In genomic region chr6:110549277-110549676, GRCh38 we compare ENCODE assay signal across 22 cellular contexts.
A peak's percentile ranks its signal among the peaks of the same experiment; 100 is the strongest.
DNase-seq lines count a peak whose midpoint lies in the region; ATAC-seq, FAIRE-seq and TF ChIP-seq lines count a peak whose summit lies in the region.
"Had no signal": no experiment of that assay in that cellular context is flagged by ENCODE, and none has a peak within 500 bp of the region (broad histone marks: within the 10 kb centered on the region; RNA-seq: fewer than 3 reads in every experiment).

No MANE protein-coding gene starts in this region.

- WGBS in mammary epithelial cell (ENCODE audit: low coverage, missing lambda C conversion rate), result 100% methylated on average over 5 of the region's 5 CpGs
- no CpG with 5 or more reads among the region's 5 CpGs for WGBS in mesendoderm (ENCODE audit: extremely low coverage, insufficient coverage, low lambda C conversion rate)
- 79 to 88% methylated on average over 5 of the region's 5 CpGs for WGBS in pancreas, 2 donors

- peak overlapping the region; percentile 17 for H2AFZ ChIP-seq in mammary epithelial cell (ENCODE audit: low read depth, low read length)

- H4K20me1 ChIP-seq in mammary epithelial cell (ENCODE audit: insufficient read depth, low read length), result no peaks in the 10 kb centered on the region
- H4K20me1 ChIP-seq: BLaER1 treated with 17β-estradiol and CSF1 and Interleukin-3, amounts not matched to agents 10 nM and 100 nM had no signal

- BruUV-seq in mammary epithelial cell (replicated peaks; lab: Mats Ljungman, UMichigan) (no TSS peak), MCF 10A (replicated peaks; lab: Mats Ljungman, UMichigan) (no TSS peak)

- CTCF ChIA-PET in mammary epithelial cell (lab: Charles Lee; ENCODE audit: low non-redundant PET), result no interaction called here
- CTCF ChIA-PET in MCF 10A (lab: Yijun Ruan, JAX), result no interaction called here
- CTCF ChIA-PET in WTC11 (lab: Charles Lee), result no interaction called here

- peaks cover 6% of the 10 kb centered on the region for H3K4me1 Mint-ChIP-seq in MCF 10A (ENCODE audit: insufficient read depth, unreplicated experiment)
- H3K4me1 Mint-ChIP-seq in WTC11, result peaks cover 14% of the 10 kb centered on the region

- in situ Hi-C loops in mammary epithelial cell (cut with MboI; ENCODE audit: low sequenced_read_pairs in 2 of 2), result no loop called here
- in situ Hi-C loops in GM13977 (cut with MboI; ENCODE audit: low pct_unique_long_range_greater_than_20kb, low sequenced_read_pairs, unreplicated experiment), result no loop called here

- no peak overlapping the region for H2BK120ac ChIP-seq in mesendoderm (ENCODE audit: low read depth, low read length)

- no peak overlapping the region for H2BK5ac ChIP-seq in mesendoderm (ENCODE audit: low read length)

- POLR2A ChIA-PET in MCF 10A (lab: Yijun Ruan, JAX), result no interaction called here
- POLR2A ChIA-PET in WTC11 (lab: Charles Lee), result no interaction called here

- no peak overlapping the region for H3K4ac ChIP-seq in mesendoderm (ENCODE audit: low read depth, low read length)

- H3K27me3 ChIP-seq in mammary epithelial cell (ENCODE audit: insufficient read depth, low read length), result no peaks in the 10 kb centered on the region
- H3K27me3 ChIP-seq in mesendoderm (ENCODE audit: insufficient read depth, low read length, poor library complexity), result no peaks in the 10 kb centered on the region
- no peaks in the 10 kb centered on the region for H3K27me3 ChIP-seq in pancreas
- H3K27me3 ChIP-seq: BLaER1 treated with 17β-estradiol and CSF1 and Interleukin-3, amounts not matched to agents 10 nM and 100 nM; MG63; SJSA1 had no signal

- H3K36me3 ChIP-seq in mammary epithelial cell (ENCODE audit: insufficient read depth, low read length), result no peaks in the 10 kb centered on the region
- no peaks in the 10 kb centered on the region for H3K36me3 ChIP-seq in mesendoderm (ENCODE audit: control insufficient read depth, insufficient read depth, low read length)
- H3K36me3 ChIP-seq in pancreas, result no peaks in the 10 kb centered on the region
- H3K36me3 ChIP-seq: BLaER1 treated with 17β-estradiol and CSF1 and Interleukin-3, amounts not matched to agents 10 nM and 100 nM; MG63; SJSA1 had no signal

- H3K18ac ChIP-seq in mesendoderm (ENCODE audit: low read length), result no peak overlapping the region

- no peak for FAIRE-seq in pancreas (lab: Jason Lieb, UNC)
- FAIRE-seq: GM12891, GM18507 had no signal

- H4K5ac ChIP-seq in mesendoderm (ENCODE audit: low read length), result no peak overlapping the region

- H3K9me3 ChIP-seq in mammary epithelial cell (replicated peaks; ENCODE audit: insufficient read depth, low read length), result peaks cover 24% of the 10 kb centered on the region
- no peaks in the 10 kb centered on the region for H3K9me3 ChIP-seq in pancreas

- dilution Hi-C loops in mammary epithelial cell (cut with HindIII; ENCODE audit: low sequenced_read_pairs), result no loop called here

- H3K4me3 Mint-ChIP-seq in MCF 10A (ENCODE audit: unreplicated experiment), result no peak overlapping the region
- no peak overlapping the region for H3K4me3 Mint-ChIP-seq in WTC11
- H3K4me3 Mint-ChIP-seq: CD8-positive, alpha-beta T cell had no signal

- intact Hi-C loops in mammary epithelial cell (cut with micrococcal nuclease) (no loop called here), MCF 10A (cut with micrococcal nuclease) (no loop called here), pancreas (cut with DNase I) (no loop called here)

- H3K4me1 ChIP-seq in mammary epithelial cell (ENCODE audit: insufficient read depth, low read length) (peaks cover 23% of the 10 kb centered on the region), mesendoderm (ENCODE audit: control insufficient read depth, low read depth, low read length) (no peaks in the 10 kb centered on the region), pancreas (no peaks in the 10 kb centered on the region)

- H3K9me3 Mint-ChIP-seq in MCF 10A (ENCODE audit: unreplicated experiment), result peaks cover 7% of the 10 kb centered on the region
- peaks cover 48% of the 10 kb centered on the region for H3K9me3 Mint-ChIP-seq in WTC11

- no peak overlapping the region for H3K4me3 ChIP-seq in mammary epithelial cell (replicated peaks in 1 of 3; ENCODE audit: insufficient read depth in 1 of 3, low read depth in 2 of 3, low read length in 3 of 3)
- H3K4me3 ChIP-seq in mesendoderm (ENCODE audit: low read length), result no peak overlapping the region
- H3K4me3 ChIP-seq in pancreas, result no peak overlapping the region
- H3K4me3 ChIP-seq: BLaER1 treated with 17β-estradiol and CSF1 and Interleukin-3, amounts not matched to agents 10 nM and 100 nM; MG63; SJSA1 had no signal

- H3K4me2 ChIP-seq in mammary epithelial cell (ENCODE audit: insufficient read depth, low read depth, low read length) (no peak overlapping the region), mesendoderm (ENCODE audit: low read length) (no peak overlapping the region)
- H3K4me2 ChIP-seq: BLaER1 treated with 17β-estradiol and CSF1 and Interleukin-3, amounts not matched to agents 10 nM and 100 nM had no signal

- H3K27ac ChIP-seq in mammary epithelial cell (ENCODE audit: insufficient read depth, low read depth, low read length), result no peak overlapping the region
- no peak overlapping the region for H3K27ac ChIP-seq in mesendoderm (ENCODE audit: low read depth, low read length)
- H3K27ac ChIP-seq in pancreas, result no peak overlapping the region
- H3K27ac ChIP-seq: BLaER1 treated with 17β-estradiol and CSF1 and Interleukin-3, amounts not matched to agents 10 nM and 100 nM; SJSA1 had no signal

- no peak for DNase-seq in mammary epithelial cell
- no peak for DNase-seq in MCF 10A (ENCODE audit: unreplicated experiment)
- no peak for DNase-seq in WTC11 (ENCODE audit: low spot score)
- peak; percentile 22 for DNase-seq in mesendoderm
- DNase-seq in GM13977 (ENCODE audit: low spot score), result no peak
- no peak for DNase-seq in NCI-H1417 (lab: John Stamatoyannopoulos, UW)
- DNase-seq in pancreas, result no peak
- DNase-seq: Calu3; CD8-positive, alpha-beta T cell; GOT3; Karpas-422; MG63; NCI-H1048; NCI-H146; NCI-H2029 treated with DMSO at 0.1 percent for 48 hours; NCI-H446 treated with DMSO at 0.1 percent for 48 hours; NCI-H69 had no signal

- H3K9ac ChIP-seq in mammary epithelial cell (ENCODE audit: insufficient read depth, low read length) (no peak overlapping the region), mesendoderm (ENCODE audit: low read length) (no peak overlapping the region)
- H3K9ac ChIP-seq: BLaER1 treated with 17β-estradiol and CSF1 and Interleukin-3, amounts not matched to agents 10 nM and 100 nM had no signal

- H3K27ac Mint-ChIP-seq in MCF 10A (ENCODE audit: low read depth, unreplicated experiment), result no peak overlapping the region
- no peak overlapping the region for H3K27ac Mint-ChIP-seq in WTC11
- H3K27ac Mint-ChIP-seq: CD8-positive, alpha-beta T cell had no signal

- H3K27me3 Mint-ChIP-seq in MCF 10A (ENCODE audit: insufficient read depth, unreplicated experiment), result no peaks in the 10 kb centered on the region
- peaks cover 6% of the 10 kb centered on the region; the same call in 1 of the 2 replicates for H3K27me3 Mint-ChIP-seq in WTC11 (ENCODE audit: low read depth)

- no peak overlapping the region for H4K8ac ChIP-seq in mesendoderm (ENCODE audit: low read depth, low read length)

- TF ChIP-seq CTCF in mammary epithelial cell (conservative IDR thresholded peaks at IDR 0.05 in 1 of 2, IDR thresholded peaks at IDR 0.05 in 1 of 2; ENCODE audit: extremely low read depth in 1 of 2, insufficient read depth in 1 of 2, low read depth in 1 of 2, low read length in 2 of 2), result no peak
- no peak for TF ChIP-seq CTCF in MCF 10A (IDR thresholded peaks at IDR 0.05; ENCODE audit: unreplicated experiment)
- no peak for TF ChIP-seq CTCF in WTC11 (IDR thresholded peaks at IDR 0.05)
- TF ChIP-seq CTCF in GM13977 (IDR thresholded peaks at IDR 0.05; ENCODE audit: extremely low read depth, insufficient read depth, missing control alignments), result no peak
- no peak for TF ChIP-seq CTCF in pancreas (IDR thresholded peaks at IDR 0.05)

- ATAC-seq in WTC11 (peak; percentile 53; the same call in 1 of the 2 replicates), pancreas (no peak)
- ATAC-seq: CD8-positive, alpha-beta T cell; Panc1 had no signal

- H3K79me1 ChIP-seq in mesendoderm (ENCODE audit: low read length), result no peaks in the 10 kb centered on the region

- no peak overlapping the region for H2BK15ac ChIP-seq in mesendoderm (replicated peaks; ENCODE audit: low read depth)

- H3K56ac ChIP-seq in mesendoderm (ENCODE audit: low read length), result no peak overlapping the region

- no peak overlapping the region for H3K23ac ChIP-seq in mesendoderm (ENCODE audit: low read length)

- H3K79me2 ChIP-seq in mammary epithelial cell (ENCODE audit: insufficient read depth, low read length) (peaks cover 10% of the 10 kb centered on the region), mesendoderm (ENCODE audit: control insufficient read depth, insufficient read depth, low read length) (no peaks in the 10 kb centered on the region)

- H3K36me3 Mint-ChIP-seq in MCF 10A (ENCODE audit: insufficient read depth, unreplicated experiment) (no peaks in the 10 kb centered on the region), WTC11 (peaks cover 13% of the 10 kb centered on the region)
- H3K36me3 Mint-ChIP-seq: CD8-positive, alpha-beta T cell had no signal

- H2AK5ac ChIP-seq in mesendoderm (ENCODE audit: low read length), result no peak overlapping the region

TF ChIP-seq in WTC11, 78 proteins besides CTCF, POLR2A, EP300 and RAD21 (continues in another document):
- TF ChIP-seq KAT7 (CRISPR knock-in tag; IDR thresholded peaks at IDR 0.05; ENCODE audit: borderline replicate concordance) (no peak), USF1 (CRISPR knock-in tag; IDR thresholded peaks at IDR 0.05) (peak; percentile 61; the same call in 1 of the 2 replicates), USF2 (CRISPR knock-in tag; IDR thresholded peaks at IDR 0.05) (peak; percentile 77), ZNF263 (CRISPR knock-in tag; IDR thresholded peaks at IDR 0.05; ENCODE audit: low read depth) (no peak), ATF3 (CRISPR knock-in tag; conservative IDR thresholded peaks at IDR 0.05) (no peak), EMX1 (CRISPR knock-in tag; IDR thresholded peaks at IDR 0.05) (no peak)
